Comparison of ENCODE assay signal across 8 cellular contexts in the genomic region with DNA sequence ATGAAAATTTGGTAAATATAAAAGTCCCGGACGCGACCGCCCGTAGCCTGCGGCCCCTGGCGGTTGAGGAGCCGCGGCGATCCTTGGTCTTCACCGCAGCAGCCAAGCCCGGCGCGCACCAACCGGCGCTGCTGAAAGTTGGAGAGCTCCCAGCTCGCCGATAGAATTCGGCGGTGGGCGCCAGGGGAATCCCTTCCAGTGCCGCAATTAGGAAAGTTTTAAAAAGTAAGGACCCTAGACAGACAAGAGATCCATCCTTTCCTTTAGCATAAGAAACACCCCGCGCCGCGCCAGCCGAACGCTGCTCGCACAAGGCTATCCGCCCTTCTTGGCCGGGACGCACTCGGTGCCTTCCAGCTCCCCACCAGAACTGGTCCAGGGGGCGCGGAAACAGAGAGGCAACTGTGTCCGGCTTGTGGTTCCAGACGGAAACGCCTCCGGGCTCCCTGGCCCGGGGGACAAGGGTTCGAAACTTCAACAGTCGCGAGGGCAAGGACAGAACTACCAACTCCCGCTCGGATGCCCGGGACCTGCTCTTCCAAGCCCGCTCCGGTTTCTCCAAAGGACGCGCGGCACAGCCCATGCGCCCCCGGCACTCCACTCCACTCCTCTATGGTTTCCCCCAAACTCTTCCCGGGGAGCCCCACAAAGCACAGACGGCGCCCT. TPM values are rescaled to one million over a fixed set of nuclear protein-coding genes. Genes with fewer than 3 reads are reported as not detected.
DNase-seq lines count a peak whose midpoint lies in the region; ATAC-seq lines count a peak whose summit lies in the region.

No MANE protein-coding gene starts in this region.

- H3K27ac Mint-ChIP-seq in stimulated activated memory B cell treated with anti-CD40 and anti-IgM and Interleukin-4, amounts not matched to agents 10 μg/mL and 1 μg/mL and 100 μg/mL, for 72 hours: peak overlapping the region; percentile 48

- peak overlapping the region; percentile 82 for H3K4me3 Mint-ChIP-seq in stimulated activated memory B cell treated with anti-CD40 and anti-IgM and Interleukin-4, amounts not matched to agents 10 μg/mL and 1 μg/mL and 100 μg/mL, for 72 hours

- peaks cover 44% of the 10 kb centered on the region for H3K27me3 Mint-ChIP-seq in stimulated activated memory B cell treated with anti-CD40 and anti-IgM and Interleukin-4, amounts not matched to agents 10 μg/mL and 1 μg/mL and 100 μg/mL, for 72 hours

- ATAC-seq in GM19324 (IDR thresholded peaks at IDR 0.05; ENCODE audit: low FRiP score, unreplicated experiment) (peak; percentile 28), left colon (peak; percentile 24), HG02970 (IDR thresholded peaks at IDR 0.05; ENCODE audit: low FRiP score, unreplicated experiment) (no peak)
- ATAC-seq in stimulated activated memory B cell treated with anti-CD40 and anti-IgM and Interleukin-4, amounts not matched to agents 10 μg/mL and 1 μg/mL and 100 μg/mL, for 72 hours: no peak

- no peaks in the 10 kb centered on the region for H3K9me3 Mint-ChIP-seq in stimulated activated memory B cell treated with anti-CD40 and anti-IgM and Interleukin-4, amounts not matched to agents 10 μg/mL and 1 μg/mL and 100 μg/mL, for 72 hours

- intact Hi-C loops in left colon (cut with DNase I, micrococcal nuclease): no loop called here

- H3K36me3 Mint-ChIP-seq in stimulated activated memory B cell treated with anti-CD40 and anti-IgM and Interleukin-4, amounts not matched to agents 10 μg/mL and 1 μg/mL and 100 μg/mL, for 72 hours: no peaks in the 10 kb centered on the region

- H3K4me1 Mint-ChIP-seq in stimulated activated memory B cell treated with anti-CD40 and anti-IgM and Interleukin-4, amounts not matched to agents 10 μg/mL and 1 μg/mL and 100 μg/mL, for 72 hours: peaks cover 27% of the 10 kb centered on the region

- DNase-seq in COLO668 (lab: John Stamatoyannopoulos, UW; ENCODE audit: unreplicated experiment) (peak; percentile 10), NCI-H69 (lab: John Stamatoyannopoulos, UW) (peak; percentile 63), cerebellar cortex (ENCODE audit: low spot score) (peak; percentile 50), left colon (peak; percentile 38 to 63), SHP77 treated with DMSO at 0.1 percent for 48 hours (lab: John Stamatoyannopoulos, UW) (no peak)

RNA-seq across cellular contexts. Expression of gene FAM78B, which starts 1.7 kb away (rescaled TPM):
- total RNA-seq in left colon: 1 to 10 TPM; 1.0 to 1.8 TPM

Comparison
In these comparisons a context has a peak if more than half of its experiments do, and no peak if none do; other contexts are left out.
1. ATAC-seq: peak in GM19324 (single experiment) and left colon (single experiment); none in stimulated activated memory B cell treated with anti-CD40 and anti-IgM and Interleukin-4, amounts not matched to agents 10 μg/mL and 1 μg/mL and 100 μg/mL, for 72 hours (single experiment) and HG02970 (single experiment).